In genomic region chr19:39434123-39435076, GRCh38 we compare ENCODE assay signal across 7 cellular contexts. TPM values are rescaled to one million over a fixed set of nuclear protein-coding genes. Genes with fewer than 3 reads are reported as not detected.
DNase-seq lines count a peak whose midpoint lies in the region; ATAC-seq and TF ChIP-seq lines count a peak whose summit lies in the region.

No MANE protein-coding gene starts in this region.

- peak overlapping the region; percentile 96 for H3K27ac Mint-ChIP-seq in activated B cell treated with CpG ODN at 0.5 μM for 24 hours

- intact Hi-C loops in activated B cell treated with CpG ODN at 0.5 μM for 24 hours (cut with micrococcal nuclease) (loop anchor here (5.0 kb wide), 1 partner anchor 92 kb away; the partner anchor contains the start of gene SAMD4B), spleen (cut with DNase I; ENCODE audit: low total_unique reads) (no loop called here)

- H3K36me3 ChIP-seq in HEK293 (ENCODE audit: control insufficient read depth in 2 of 2, insufficient read depth in 1 of 2, low read length in 2 of 2) (peaks cover 32 to 43% of the 10 kb centered on the region in 2 experiments), iPS DF 6.9 (ENCODE audit: control insufficient read depth, insufficient read depth, low read length) (peaks cover 20% of the 10 kb centered on the region), spleen (peaks cover 0 to 40% (median 28%) of the 10 kb centered on the region in 6 donors)

- TF ChIP-seq CTCF in HEK293 (tag by site-specific recombination; IDR thresholded peaks at IDR 0.05) (no peak), activated B cell treated with CpG ODN at 0.5 μM for 24 hours (IDR thresholded peaks at IDR 0.05) (no peak), spleen (IDR thresholded peaks at IDR 0.05 in 8 of 11, conservative IDR thresholded peaks at IDR 0.05 in 3 of 11) (no peak)

- peak overlapping the region; percentile 98 for H3K4me3 Mint-ChIP-seq in activated B cell treated with CpG ODN at 0.5 μM for 24 hours

- H3K4me3 ChIP-seq in HEK293 (ENCODE audit: low read depth, low read length) (peak overlapping the region; percentile 79), iPS DF 6.9 (ENCODE audit: low read length) (peak overlapping the region; percentile 65; the same call in 1 of the 2 replicates), spleen (peak overlapping the region; percentile 54 to 97 (median 92))

- H3K4me1 ChIP-seq in HEK293 (ENCODE audit: control insufficient read depth, insufficient read depth, low read length) (peaks cover 30% of the 10 kb centered on the region), iPS DF 6.9 (ENCODE audit: control insufficient read depth, insufficient read depth, low read length) (peaks cover 3% of the 10 kb centered on the region; the same call in 1 of the 2 replicates), spleen (peaks cover 21 to 67% (median 48%) of the 10 kb centered on the region in 6 donors)

- no peaks in the 10 kb centered on the region for H3K27me3 Mint-ChIP-seq in activated B cell treated with CpG ODN at 0.5 μM for 24 hours

- H3K27ac ChIP-seq in HEK293 (ENCODE audit: extremely low read depth, low read depth, low read length) (peak overlapping the region; percentile 100), iPS DF 6.9 (ENCODE audit: low read length) (no peak overlapping the region), spleen (peak overlapping the region in 7 of 8 donors; percentile 20 to 94 (median 92))

- CTCF ChIA-PET in HEK293 (lab: Yijun Ruan, JAX): interaction anchor here (0.6 to 2.0 kb wide), 14 partner anchors 20 to 504 kb away, joined by 3 to 19 read pairs (median 4); partner anchors contain the start of genes EID2, EID2B, MRPS12 and SARS2
- CTCF ChIA-PET in activated B cell treated with CpG ODN at 0.5 μM for 24 hours (lab: Charles Lee): interaction anchor here (0.6 to 1.4 kb wide), 3 partner anchors 20 to 89 kb away, joined by 3 to 5 read pairs (median 4); no protein-coding TSS in a partner anchor

- ATAC-seq in activated B cell treated with CpG ODN at 0.5 μM for 24 hours (ENCODE audit: low read depth): no peak

- TF ChIP-seq POLR2A in spleen (IDR thresholded peaks at IDR 0.05): no peak

- H3K27me3 ChIP-seq in iPS DF 6.9 (ENCODE audit: control insufficient read depth, insufficient read depth, low read length) (no peaks in the 10 kb centered on the region), spleen (replicated peaks in 1 of 7) (no peaks in the 10 kb centered on the region)

- H3K9me3 ChIP-seq in HEK293 (ENCODE audit: control insufficient read depth, insufficient read depth, low read depth, low read length) (no peaks in the 10 kb centered on the region), iPS DF 6.9 (ENCODE audit: control insufficient read depth, insufficient read depth, low read length) (no peaks in the 10 kb centered on the region), spleen (no peaks in the 10 kb centered on the region)

- peaks cover 53% of the 10 kb centered on the region for H3K4me1 Mint-ChIP-seq in activated B cell treated with CpG ODN at 0.5 μM for 24 hours

- no CpG with 5 or more reads among the region's 10 CpGs for WGBS in iPS DF 6.9 (ENCODE audit: insufficient coverage, insufficient read length)
- 32 to 63% (median 49%) methylated on average over 10 of the region's 10 CpGs for WGBS in spleen, 5 donors

- H3K36me3 Mint-ChIP-seq in activated B cell treated with CpG ODN at 0.5 μM for 24 hours (ENCODE audit: low read depth): peaks cover 46% of the 10 kb centered on the region

- no peaks in the 10 kb centered on the region for H3K9me3 Mint-ChIP-seq in activated B cell treated with CpG ODN at 0.5 μM for 24 hours

- POLR2A ChIA-PET in HEK293 (lab: Yijun Ruan, JAX) (interaction anchor here (0.7 to 3.4 kb wide), 29 partner anchors 11 to 816 kb away, joined by 3 to 255 read pairs (median 14); partner anchors contain the start of genes DLL3, DYRK1B, EID2 and EID2B), activated B cell treated with CpG ODN at 0.5 μM for 24 hours (lab: Charles Lee) (interaction anchor here (0.6 to 11.0 kb wide), 17 partner anchors 7 to 1029 kb away, joined by 3 to 285 read pairs (median 18); partner anchors contain the start of genes FBL, GMFG, MED29 and PAF1)

- DNase-seq in activated B cell treated with CpG ODN at 0.5 μM for 24 hours: no peak
- no peak for DNase-seq in iPS DF 6.9 (ENCODE audit: low read depth, low spot score)
- no peak for DNase-seq in spleen
- no peak for DNase-seq in effector CD4-positive, alpha-beta T cell
- no peak for DNase-seq in NCI-H748 (lab: John Stamatoyannopoulos, UW; ENCODE audit: unreplicated experiment)
- DNase-seq in dermis blood vessel endothelial cell: no peak

TF ChIP-seq in HEK293, 187 proteins besides CTCF, POLR2A, EP300 and RAD21:
- TF ChIP-seq IKZF3 (tag by site-specific recombination; IDR thresholded peaks at IDR 0.05) (no peak), PRDM10 (tag by site-specific recombination; IDR thresholded peaks at IDR 0.05) (peak; percentile 71)

RNA-seq across cellular contexts. Expression of gene RPS16, which starts 1.3 kb away (rescaled TPM):
- 4,002 and 4,656 TPM in 2 replicates for total RNA-seq in activated B cell treated with CpG ODN at 0.5 μM for 24 hours
- 1,000 to 10,000 TPM; 1,378 to 2,109 (median 1,598) TPM for total RNA-seq in spleen
- polyA plus RNA-seq in spleen: 1,000 to 10,000 TPM; 5,364 to 5,747 (median 5,635) TPM
- total RNA-seq in dermis blood vessel endothelial cell: 49.0 and 115 TPM in 2 replicates

RNA-seq across cellular contexts. Expression of gene SUPT5H, which starts 11.0 kb away (rescaled TPM):
- 184 and 200 TPM in 2 replicates for total RNA-seq in activated B cell treated with CpG ODN at 0.5 μM for 24 hours
- total RNA-seq in spleen: 100 to 1,000 TPM; 103 to 125 (median 108) TPM
- polyA plus RNA-seq in spleen: 100 to 1,000 TPM in 2 of 3 donors, 10 to 100 TPM in 1; 95.8 to 225 (median 198) TPM
- total RNA-seq in dermis blood vessel endothelial cell: 35.4 and 67.2 TPM in 2 replicates

RNA-seq across cellular contexts. Expression of gene PLEKHG2, which starts 21.9 kb away (rescaled TPM):
- total RNA-seq in activated B cell treated with CpG ODN at 0.5 μM for 24 hours (111 and 125 TPM in 2 replicates), spleen (100 to 1,000 TPM in 1 of 7 donors, 10 to 100 TPM in 6; 18.6 to 107 (median 48.4) TPM), dermis blood vessel endothelial cell (13.6 and 22.1 TPM in 2 replicates)
- polyA plus RNA-seq in spleen: 10 to 100 TPM in 1 of 3 donors, 1 to 10 TPM in 2; 8.9 to 25.8 (median 9.5) TPM

RNA-seq across cellular contexts. Expression of gene ZFP36, which starts 27.8 kb away (rescaled TPM):
- total RNA-seq in activated B cell treated with CpG ODN at 0.5 μM for 24 hours (167 and 206 TPM in 2 replicates), spleen (100 to 1,000 TPM in 6 of 7 donors, 10 to 100 TPM in 1; 91.5 to 396 (median 191) TPM), dermis blood vessel endothelial cell (1.0 and 2.4 TPM in 2 replicates)
- 100 to 1,000 TPM in 1 of 3 donors, 10 to 100 TPM in 2; 63.2 to 117 (median 72.6) TPM for polyA plus RNA-seq in spleen

RNA-seq across cellular contexts. Expression of gene MED29, which starts 43.2 kb away (rescaled TPM):
- 38.0 and 39.0 TPM in 2 replicates for total RNA-seq in activated B cell treated with CpG ODN at 0.5 μM for 24 hours
- total RNA-seq in spleen: 10 to 100 TPM; 25.7 to 45.7 (median 34.6) TPM
- 10 to 100 TPM; 15.5 to 28.2 (median 20.5) TPM for polyA plus RNA-seq in spleen
- total RNA-seq in dermis blood vessel endothelial cell: 10.7 and 22.5 TPM in 2 replicates

Comparison
In these comparisons a context has a peak if more than half of its experiments do, and no peak if none do; other contexts are left out.
1. RNA of gene RPS16, which starts 1.3 kb away (total RNA-seq): 4,002 to 4,656 TPM in activated B cell treated with CpG ODN at 0.5 μM for 24 hours and 1,378 to 2,109 TPM in spleen; 49.0 to 115 TPM in dermis blood vessel endothelial cell; every median in the first group is over 10 times any median in the second.
2. Peak in every context shown above with its lines, with median percentiles within 50 percentile points of each other: H3K4me3 ChIP-seq.